In the genomic region with DNA sequence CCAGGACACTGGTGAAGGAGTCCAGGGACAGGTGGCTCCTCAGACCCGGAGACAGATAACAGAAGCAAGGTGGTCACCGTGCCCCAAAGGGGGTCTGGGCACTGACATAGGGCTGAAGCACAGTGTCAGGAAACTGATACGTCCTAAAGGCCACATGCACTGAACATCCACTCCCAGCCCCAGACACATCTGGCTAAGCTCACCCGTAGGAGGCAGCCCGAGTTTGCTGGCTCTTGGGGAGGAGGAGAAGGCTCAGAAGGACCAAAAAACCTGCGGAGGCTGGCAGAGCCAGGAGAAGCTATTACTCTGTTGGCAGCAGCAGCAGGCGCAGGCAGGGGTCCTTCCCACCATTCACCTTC, we compare ENCODE assay signal across 11 cellular contexts. TPM values are rescaled to one million over a fixed set of nuclear protein-coding genes. Genes with fewer than 3 reads are reported as not detected.
DNase-seq lines count a peak whose midpoint lies in the region; ATAC-seq lines count a peak whose summit lies in the region.
"Had no signal": no experiment of that assay in that cellular context is flagged by ENCODE, and none has a peak within 500 bp of the region (broad histone marks: within the 10 kb centered on the region; RNA-seq: fewer than 3 reads in every experiment).

No MANE protein-coding gene starts in this region.

- H3K4me1 Mint-ChIP-seq in CD8-positive, alpha-beta memory T cell = peaks cover 7 to 23% (median 11%) of the 10 kb centered on the region in 3 donors
- peaks cover 2% of the 10 kb centered on the region for H3K4me1 Mint-ChIP-seq in activated naive CD8-positive, alpha-beta T cell treated with anti-CD3 and anti-CD28 coated beads for 36 hours

- peaks cover 9% of the 10 kb centered on the region for H3K4me1 ChIP-seq in CD8-positive, alpha-beta memory T cell (ENCODE audit: insufficient read depth, low read length)
- peaks cover 4% of the 10 kb centered on the region for H3K4me1 ChIP-seq in mesodermal cell (ENCODE audit: control insufficient read depth, insufficient read depth, low read length, poor library complexity, severe bottlenecking)

- H3K27me3 ChIP-seq in CD8-positive, alpha-beta memory T cell (ENCODE audit: insufficient read depth, low read length, poor library complexity, severe bottlenecking) = peaks cover 5% of the 10 kb centered on the region

- no peaks in the 10 kb centered on the region for H3K36me3 Mint-ChIP-seq in CD8-positive, alpha-beta memory T cell
- no peaks in the 10 kb centered on the region for H3K36me3 Mint-ChIP-seq in activated naive CD8-positive, alpha-beta T cell treated with anti-CD3 and anti-CD28 coated beads for 36 hours

- peak; percentile 88 for DNase-seq in 8988T
- DNase-seq in CD8-positive, alpha-beta memory T cell = no peak
- DNase-seq in activated naive CD8-positive, alpha-beta T cell treated with anti-CD3 and anti-CD28 coated beads for 36 hours = no peak
- no peak for DNase-seq in DMS153 (lab: John Stamatoyannopoulos, UW)
- DNase-seq in HUDEP-2 (lab: John Stamatoyannopoulos, UW; ENCODE audit: unreplicated experiment in 76 of 76) = no peak
- DNase-seq in RKO (ENCODE audit: low spot score) = no peak
- DNase-seq: NCI-H1694 treated with DMSO at 0.1 percent for 48 hours, occipital lobe had no signal

- no peaks in the 10 kb centered on the region for H3K36me3 ChIP-seq in CD8-positive, alpha-beta memory T cell (ENCODE audit: insufficient read depth, low read length)
- H3K36me3 ChIP-seq in mesodermal cell (ENCODE audit: control insufficient read depth, insufficient read depth, low read length) = no peaks in the 10 kb centered on the region

- H3K4me3 Mint-ChIP-seq in CD8-positive, alpha-beta memory T cell = peak overlapping the region; percentile 73 to 92 (median 84)
- peak overlapping the region; percentile 55 for H3K4me3 Mint-ChIP-seq in activated naive CD8-positive, alpha-beta T cell treated with anti-CD3 and anti-CD28 coated beads for 36 hours

- peaks cover 6 to 18% of the 10 kb centered on the region in 2 donors for H3K27me3 Mint-ChIP-seq in CD8-positive, alpha-beta memory T cell
- H3K27me3 Mint-ChIP-seq in activated naive CD8-positive, alpha-beta T cell treated with anti-CD3 and anti-CD28 coated beads for 36 hours = peaks cover 22% of the 10 kb centered on the region

- POLR2A ChIA-PET in CD8-positive, alpha-beta memory T cell (lab: Charles Lee) = interaction anchor here (0.5 to 1.0 kb wide), 3 partner anchors 16 to 1070 kb away, joined by 3 to 5 read pairs (median 4); no protein-coding TSS in a partner anchor

- H3K27ac ChIP-seq in CD8-positive, alpha-beta memory T cell (ENCODE audit: low read depth, low read length) = no peak overlapping the region
- H3K27ac ChIP-seq in mesodermal cell (ENCODE audit: low read depth, low read length, severe bottlenecking) = no peak overlapping the region

- WGBS in mesodermal cell (ENCODE audit: insufficient coverage in 2 of 2), 2 experiments = 38 to 58% methylated on average over 2 to 6 of the region's 7 CpGs

- CTCF ChIA-PET in CD8-positive, alpha-beta memory T cell (lab: Charles Lee) = no interaction called here

- no peaks in the 10 kb centered on the region for H3K9me3 Mint-ChIP-seq in CD8-positive, alpha-beta memory T cell
- H3K9me3 Mint-ChIP-seq in activated naive CD8-positive, alpha-beta T cell treated with anti-CD3 and anti-CD28 coated beads for 36 hours = no peaks in the 10 kb centered on the region

- peak overlapping the region; percentile 32 for H3K4me3 ChIP-seq in CD8-positive, alpha-beta memory T cell (ENCODE audit: low read length)
- H3K4me3 ChIP-seq in mesodermal cell (ENCODE audit: extremely low read depth, insufficient read depth, low read length, poor library complexity, severe bottlenecking) = peak overlapping the region; percentile 58

- peak overlapping the region in 3 of 8 donors; percentile 42 to 85 (median 52) for H3K27ac Mint-ChIP-seq in CD8-positive, alpha-beta memory T cell
- H3K27ac Mint-ChIP-seq in activated naive CD8-positive, alpha-beta T cell treated with anti-CD3 and anti-CD28 coated beads for 36 hours = no peak overlapping the region

- no peak for ATAC-seq in GM21717 (IDR thresholded peaks at IDR 0.05; ENCODE audit: unreplicated experiment)

- H3K9me3 ChIP-seq in CD8-positive, alpha-beta memory T cell (ENCODE audit: low read length) = no peaks in the 10 kb centered on the region
- no peaks in the 10 kb centered on the region for H3K9me3 ChIP-seq in mesodermal cell (ENCODE audit: control insufficient read depth, low read length)

RNA-seq across cellular contexts. Expression of gene CACNA2D2, which starts 1.2 kb away (rescaled TPM):
- total RNA-seq in CD8-positive, alpha-beta memory T cell = 1 to 10 TPM in 1 of 2 experiments, under 1 TPM in 1; 0.73 to 1.1 TPM
- polyA plus RNA-seq in CD8-positive, alpha-beta memory T cell = 2.6 TPM
- under 1 TPM; 0.70 to 0.80 TPM for total RNA-seq in activated naive CD8-positive, alpha-beta T cell treated with anti-CD3 and anti-CD28 coated beads for 36 hours
- polyA plus RNA-seq in mesodermal cell (2013, experiment 1 of 2) = 7.3 TPM
- 6.3 TPM for polyA plus RNA-seq in mesodermal cell (2013, experiment 2 of 2)
- total RNA-seq: Daoy had no signal
